8 cellular contexts compared by ENCODE assay signal in the genomic region with DNA sequence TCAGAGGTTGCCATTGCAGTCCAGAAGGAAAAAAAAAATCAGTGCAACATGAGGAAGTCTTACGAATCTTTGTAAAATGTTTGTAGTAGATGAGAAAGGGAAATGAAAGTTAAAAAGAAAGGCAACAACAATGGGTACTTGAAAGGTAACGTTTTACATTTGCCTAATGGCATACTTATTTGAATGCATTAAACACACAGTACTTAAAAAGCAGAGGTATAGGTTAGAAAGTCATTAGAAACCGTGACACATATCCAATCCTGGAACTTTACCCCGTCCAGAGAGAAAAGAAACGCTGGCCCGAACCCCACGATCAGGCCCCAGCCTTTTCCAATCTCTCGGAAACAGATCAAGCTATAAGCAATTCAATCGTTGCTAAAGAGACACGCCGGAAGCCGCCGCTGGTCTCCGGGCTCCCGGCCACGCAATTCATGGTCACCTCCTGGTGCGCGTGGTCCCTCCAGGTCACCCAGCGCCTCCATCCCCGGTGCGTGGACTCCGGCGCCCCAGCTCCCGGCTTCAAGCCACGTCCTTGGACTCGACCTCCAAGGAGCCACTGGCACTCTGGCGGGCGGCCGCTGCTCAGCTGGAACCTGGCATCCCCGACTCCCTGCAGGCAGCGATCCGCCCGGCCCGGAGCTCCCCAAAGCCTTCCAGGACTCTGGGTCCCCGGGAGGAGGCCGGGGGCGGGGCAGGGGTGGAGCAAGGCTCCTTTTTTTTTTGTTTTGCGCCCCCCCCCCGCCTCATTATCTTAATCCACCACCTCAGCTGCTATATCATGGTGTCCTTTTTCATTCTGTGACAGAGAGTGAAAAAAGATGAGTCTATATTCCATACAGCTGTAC. TPM values are rescaled to one million over a fixed set of nuclear protein-coding genes. Genes with fewer than 3 reads are reported as not detected.
DNase-seq lines count a peak whose midpoint lies in the region; ATAC-seq and TF ChIP-seq lines count a peak whose summit lies in the region.

SLC18B1 (minus strand) TSS at position 663 of the 845 bp plus-strand sequence; CDS start at position 482, 181 bp downstream.

- H3K4me3 ChIP-seq in Jurkat, Clone E6-1 (ENCODE audit: low read length) = peak within 1 kb of the TSS; percentile 77

- CTCF ChIA-PET in GM10248 (lab: Yijun Ruan, JAX) = interaction anchor here (0.7 to 8.2 kb wide), 18 partner anchors 9 to 518 kb away, joined by 3 to 101 read pairs (median 5); partner anchors contain the start of gene RPS12

- no peak for TF ChIP-seq CTCF in GM10248 (IDR thresholded peaks at IDR 0.05; ENCODE audit: control extremely low read depth, extremely low read depth, low read depth, missing control alignments)

- intact Hi-C loops in left colon (cut with DNase I, micrococcal nuclease) = no loop called here

- POLR2A ChIA-PET in GM10248 (lab: Yijun Ruan, JAX) = interaction anchor here (0.9 to 1.5 kb wide), 2 partner anchors 16 to 19 kb away, joined by 4 read pairs; partner anchors contain the start of gene RPS12

- peak; percentile 36 for ATAC-seq in GM21786 (IDR thresholded peaks at IDR 0.05; ENCODE audit: unreplicated experiment)
- ATAC-seq in left colon = peak; percentile 78

- DNase-seq in GM10248 (ENCODE audit: extremely low spot score) (peak; percentile 48), dedifferentiated amniotic fluid mesenchymal stem cell (ENCODE audit: extremely low spot score) (peak; percentile 30), left colon (peak; percentile 65 to 78), NCI-H510A treated with DMSO at 0.1 percent for 48 hours (lab: John Stamatoyannopoulos, UW) (no peak)
- no peak for DNase-seq in Jurkat, Clone E6-1 (ENCODE audit: low read depth, low spot score)
- DNase-seq in activated CD4-positive, alpha-beta T cell treated with anti-CD3 and anti-CD28 coated beads for 1 hour = peak; percentile 34
- peak; percentile 37 for DNase-seq in stimulated activated CD4-positive, alpha-beta T cell treated with anti-CD3 and anti-CD28 coated beads, Interleukin-2, amount 100 ng/mL, for 4 hours (ENCODE audit: low read depth)

RNA-seq across cellular contexts. Expression of gene SLC18B1, which starts in this region (rescaled TPM):
- 13.0 TPM for polyA plus RNA-seq in Jurkat, Clone E6-1 (2012; ENCODE audit: insufficient read depth, insufficient read length)
- total RNA-seq in left colon = 10 to 100 TPM; 13.4 to 17.1 TPM

Comparison
In these comparisons a context has a peak if more than half of its experiments do, and no peak if none do; other contexts are left out.
1. DNase-seq: peak in GM10248 (single experiment), activated CD4-positive, alpha-beta T cell treated with anti-CD3 and anti-CD28 coated beads for 1 hour (single experiment), dedifferentiated amniotic fluid mesenchymal stem cell (single experiment), left colon (2 of 2) and stimulated activated CD4-positive, alpha-beta T cell treated with anti-CD3 and anti-CD28 coated beads, Interleukin-2, amount 100 ng/mL, for 4 hours (single experiment); none in Jurkat, Clone E6-1 (single experiment) and NCI-H510A treated with DMSO at 0.1 percent for 48 hours (single experiment).